Comparison of ENCODE assay signal across 1 cellular context in genomic region chr3:33440328-33440577, GRCh38.
TF ChIP-seq lines count a peak whose summit lies in the region.

UBP1 (minus strand) TSS chr3:33440405; CDS start chr3:33439848, 557 bp downstream.

TF ChIP-seq in HepG2, 621 proteins besides CTCF, POLR2A, EP300 and RAD21 (continued from another document and continues in another):
- TF ChIP-seq FUBP1 (CRISPR knock-in tag; IDR thresholded peaks at IDR 0.05; ENCODE audit: borderline replicate concordance) = no peak
- TF ChIP-seq ZNF652 (CRISPR knock-in tag; IDR thresholded peaks at IDR 0.05; ENCODE audit: borderline replicate concordance, low read depth) = peak; percentile 17; the same call in 1 of the 2 replicates
- TF ChIP-seq ZSCAN20 (CRISPR knock-in tag; IDR thresholded peaks at IDR 0.05; ENCODE audit: borderline replicate concordance) = no peak
- TF ChIP-seq ZNF460 (CRISPR knock-in tag; IDR thresholded peaks at IDR 0.05; ENCODE audit: borderline replicate concordance) = no peak
- peak; percentile 54 for TF ChIP-seq ZBTB25 (CRISPR knock-in tag; IDR thresholded peaks at IDR 0.05)
- no peak for TF ChIP-seq TERF1 (CRISPR knock-in tag; IDR thresholded peaks at IDR 0.05)
- TF ChIP-seq HBP1 (CRISPR knock-in tag; IDR thresholded peaks at IDR 0.05; ENCODE audit: low read depth) = 0 out of 2 replicates have a peak, but pooled peaks have one; percentile 26
- TF ChIP-seq CC2D1A (CRISPR knock-in tag; IDR thresholded peaks at IDR 0.05) = no peak
- TF ChIP-seq MEIS2 (CRISPR knock-in tag; IDR thresholded peaks at IDR 0.05) = peak; percentile 13
- TF ChIP-seq SMAD3 (CRISPR knock-in tag; IDR thresholded peaks at IDR 0.05) = no peak
- no peak for TF ChIP-seq RCOR2 (CRISPR knock-in tag; IDR thresholded peaks at IDR 0.05)
- TF ChIP-seq ZNF569 (CRISPR knock-in tag; IDR thresholded peaks at IDR 0.05; ENCODE audit: borderline replicate concordance) = no peak
- no peak for TF ChIP-seq SNAPC2 (CRISPR knock-in tag; IDR thresholded peaks at IDR 0.05)
- TF ChIP-seq TBX2 (CRISPR knock-in tag; IDR thresholded peaks at IDR 0.05; ENCODE audit: borderline replicate concordance) = no peak
- TF ChIP-seq ZNF672 (CRISPR knock-in tag; IDR thresholded peaks at IDR 0.05) = no peak
- TF ChIP-seq TARDBP (CRISPR knock-in tag; IDR thresholded peaks at IDR 0.05) = no peak; the same call in 1 of the 2 replicates
- no peak for TF ChIP-seq PHF8 (CRISPR knock-in tag; IDR thresholded peaks at IDR 0.05)
- no peak for TF ChIP-seq NR1H2 (CRISPR knock-in tag; IDR thresholded peaks at IDR 0.05; ENCODE audit: borderline replicate concordance, low read depth)
- no peak for TF ChIP-seq NFATC3 (CRISPR knock-in tag; IDR thresholded peaks at IDR 0.05)
- no peak for TF ChIP-seq ZNF18 (CRISPR knock-in tag; IDR thresholded peaks at IDR 0.05; ENCODE audit: insufficient replicate concordance)
- TF ChIP-seq BRF2 (CRISPR knock-in tag; IDR thresholded peaks at IDR 0.05) = no peak
- TF ChIP-seq E2F1 (CRISPR knock-in tag; IDR thresholded peaks at IDR 0.05) = no peak
- no peak for TF ChIP-seq ATAD3A (CRISPR knock-in tag; IDR thresholded peaks at IDR 0.05)
- TF ChIP-seq CAMTA2 (CRISPR knock-in tag; IDR thresholded peaks at IDR 0.05; ENCODE audit: borderline replicate concordance) = no peak
- no peak for TF ChIP-seq IRX3 (CRISPR knock-in tag; IDR thresholded peaks at IDR 0.05; ENCODE audit: borderline replicate concordance, low read depth)
- no peak for TF ChIP-seq HNF4A (CRISPR knock-in tag; IDR thresholded peaks at IDR 0.05)
- no peak for TF ChIP-seq SRY (CRISPR knock-in tag; IDR thresholded peaks at IDR 0.05)
- no peak for TF ChIP-seq ZNF512B (CRISPR knock-in tag; IDR thresholded peaks at IDR 0.05; ENCODE audit: borderline replicate concordance)
- TF ChIP-seq ZNF12 (CRISPR knock-in tag; IDR thresholded peaks at IDR 0.05) = no peak
- no peak for TF ChIP-seq ARNTL (CRISPR knock-in tag; IDR thresholded peaks at IDR 0.05)
- TF ChIP-seq MXD3 (CRISPR knock-in tag; IDR thresholded peaks at IDR 0.05) = no peak
- TF ChIP-seq ZNF577 (CRISPR knock-in tag; IDR thresholded peaks at IDR 0.05; ENCODE audit: borderline replicate concordance, low read depth) = no peak
- no peak; the same call in 1 of the 2 replicates for TF ChIP-seq KMT2A (CRISPR knock-in tag; IDR thresholded peaks at IDR 0.05)
- no peak; the same call in 1 of the 2 replicates for TF ChIP-seq ARNT2 (CRISPR knock-in tag; IDR thresholded peaks at IDR 0.05; ENCODE audit: low read depth)
- peak; percentile 77 for TF ChIP-seq MYC (CRISPR knock-in tag; IDR thresholded peaks at IDR 0.05; ENCODE audit: borderline replicate concordance)
- no peak for TF ChIP-seq CSRNP1 (CRISPR knock-in tag; IDR thresholded peaks at IDR 0.05)
- peak; percentile 35; the same call in 1 of the 2 replicates for TF ChIP-seq ZSCAN31 (CRISPR knock-in tag; IDR thresholded peaks at IDR 0.05; ENCODE audit: low read depth)
- no peak for TF ChIP-seq FLYWCH1 (CRISPR knock-in tag; IDR thresholded peaks at IDR 0.05)
- no peak for TF ChIP-seq GATAD2A (CRISPR knock-in tag; IDR thresholded peaks at IDR 0.05)
- no peak for TF ChIP-seq ZBTB20 (CRISPR knock-in tag; IDR thresholded peaks at IDR 0.05; ENCODE audit: borderline replicate concordance, low read depth)
- TF ChIP-seq ZNF101 (CRISPR knock-in tag; IDR thresholded peaks at IDR 0.05; ENCODE audit: borderline replicate concordance, low read depth) = no peak
- no peak for TF ChIP-seq BATF2 (CRISPR knock-in tag; IDR thresholded peaks at IDR 0.05)
